1 cellular context compared by ENCODE assay signal in the genomic region with DNA sequence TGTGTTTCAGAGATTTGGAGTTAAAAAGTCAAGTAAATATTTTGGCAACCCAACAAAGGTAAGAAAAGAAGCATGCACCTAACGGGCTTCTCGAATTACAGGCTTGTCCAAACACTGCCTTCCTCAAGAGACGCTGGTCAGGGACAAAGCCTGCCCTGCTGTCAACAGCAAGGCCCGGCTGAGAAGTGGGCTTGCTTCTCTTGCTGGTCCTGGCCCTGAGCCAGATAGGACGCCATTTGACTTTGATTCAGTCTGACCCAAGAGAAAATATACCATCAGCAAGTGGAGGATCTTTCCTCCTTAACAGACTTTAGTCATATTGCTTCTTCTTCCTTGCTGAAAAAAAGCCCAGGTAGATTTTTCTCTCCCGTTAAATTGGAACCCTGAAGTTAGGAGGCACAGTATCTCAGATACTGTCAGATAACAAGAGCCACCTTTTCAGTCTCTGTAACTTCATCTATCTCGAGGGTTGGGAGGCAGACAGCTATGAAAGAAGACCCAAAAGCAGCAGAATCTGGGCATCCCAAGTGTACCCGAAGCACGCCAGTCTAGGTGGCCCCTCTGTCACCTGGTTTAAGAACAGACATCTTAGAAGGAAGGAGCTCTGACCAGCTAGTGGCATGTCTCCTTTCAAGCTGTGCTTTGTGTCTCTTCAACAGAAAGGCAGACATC.
TF ChIP-seq lines count a peak whose summit lies in the region.

No MANE protein-coding gene starts in this region.

TF ChIP-seq in GM23338, 12 proteins besides CTCF, POLR2A, EP300 and RAD21 (continued from another document):
- TF ChIP-seq, protein P1, sequence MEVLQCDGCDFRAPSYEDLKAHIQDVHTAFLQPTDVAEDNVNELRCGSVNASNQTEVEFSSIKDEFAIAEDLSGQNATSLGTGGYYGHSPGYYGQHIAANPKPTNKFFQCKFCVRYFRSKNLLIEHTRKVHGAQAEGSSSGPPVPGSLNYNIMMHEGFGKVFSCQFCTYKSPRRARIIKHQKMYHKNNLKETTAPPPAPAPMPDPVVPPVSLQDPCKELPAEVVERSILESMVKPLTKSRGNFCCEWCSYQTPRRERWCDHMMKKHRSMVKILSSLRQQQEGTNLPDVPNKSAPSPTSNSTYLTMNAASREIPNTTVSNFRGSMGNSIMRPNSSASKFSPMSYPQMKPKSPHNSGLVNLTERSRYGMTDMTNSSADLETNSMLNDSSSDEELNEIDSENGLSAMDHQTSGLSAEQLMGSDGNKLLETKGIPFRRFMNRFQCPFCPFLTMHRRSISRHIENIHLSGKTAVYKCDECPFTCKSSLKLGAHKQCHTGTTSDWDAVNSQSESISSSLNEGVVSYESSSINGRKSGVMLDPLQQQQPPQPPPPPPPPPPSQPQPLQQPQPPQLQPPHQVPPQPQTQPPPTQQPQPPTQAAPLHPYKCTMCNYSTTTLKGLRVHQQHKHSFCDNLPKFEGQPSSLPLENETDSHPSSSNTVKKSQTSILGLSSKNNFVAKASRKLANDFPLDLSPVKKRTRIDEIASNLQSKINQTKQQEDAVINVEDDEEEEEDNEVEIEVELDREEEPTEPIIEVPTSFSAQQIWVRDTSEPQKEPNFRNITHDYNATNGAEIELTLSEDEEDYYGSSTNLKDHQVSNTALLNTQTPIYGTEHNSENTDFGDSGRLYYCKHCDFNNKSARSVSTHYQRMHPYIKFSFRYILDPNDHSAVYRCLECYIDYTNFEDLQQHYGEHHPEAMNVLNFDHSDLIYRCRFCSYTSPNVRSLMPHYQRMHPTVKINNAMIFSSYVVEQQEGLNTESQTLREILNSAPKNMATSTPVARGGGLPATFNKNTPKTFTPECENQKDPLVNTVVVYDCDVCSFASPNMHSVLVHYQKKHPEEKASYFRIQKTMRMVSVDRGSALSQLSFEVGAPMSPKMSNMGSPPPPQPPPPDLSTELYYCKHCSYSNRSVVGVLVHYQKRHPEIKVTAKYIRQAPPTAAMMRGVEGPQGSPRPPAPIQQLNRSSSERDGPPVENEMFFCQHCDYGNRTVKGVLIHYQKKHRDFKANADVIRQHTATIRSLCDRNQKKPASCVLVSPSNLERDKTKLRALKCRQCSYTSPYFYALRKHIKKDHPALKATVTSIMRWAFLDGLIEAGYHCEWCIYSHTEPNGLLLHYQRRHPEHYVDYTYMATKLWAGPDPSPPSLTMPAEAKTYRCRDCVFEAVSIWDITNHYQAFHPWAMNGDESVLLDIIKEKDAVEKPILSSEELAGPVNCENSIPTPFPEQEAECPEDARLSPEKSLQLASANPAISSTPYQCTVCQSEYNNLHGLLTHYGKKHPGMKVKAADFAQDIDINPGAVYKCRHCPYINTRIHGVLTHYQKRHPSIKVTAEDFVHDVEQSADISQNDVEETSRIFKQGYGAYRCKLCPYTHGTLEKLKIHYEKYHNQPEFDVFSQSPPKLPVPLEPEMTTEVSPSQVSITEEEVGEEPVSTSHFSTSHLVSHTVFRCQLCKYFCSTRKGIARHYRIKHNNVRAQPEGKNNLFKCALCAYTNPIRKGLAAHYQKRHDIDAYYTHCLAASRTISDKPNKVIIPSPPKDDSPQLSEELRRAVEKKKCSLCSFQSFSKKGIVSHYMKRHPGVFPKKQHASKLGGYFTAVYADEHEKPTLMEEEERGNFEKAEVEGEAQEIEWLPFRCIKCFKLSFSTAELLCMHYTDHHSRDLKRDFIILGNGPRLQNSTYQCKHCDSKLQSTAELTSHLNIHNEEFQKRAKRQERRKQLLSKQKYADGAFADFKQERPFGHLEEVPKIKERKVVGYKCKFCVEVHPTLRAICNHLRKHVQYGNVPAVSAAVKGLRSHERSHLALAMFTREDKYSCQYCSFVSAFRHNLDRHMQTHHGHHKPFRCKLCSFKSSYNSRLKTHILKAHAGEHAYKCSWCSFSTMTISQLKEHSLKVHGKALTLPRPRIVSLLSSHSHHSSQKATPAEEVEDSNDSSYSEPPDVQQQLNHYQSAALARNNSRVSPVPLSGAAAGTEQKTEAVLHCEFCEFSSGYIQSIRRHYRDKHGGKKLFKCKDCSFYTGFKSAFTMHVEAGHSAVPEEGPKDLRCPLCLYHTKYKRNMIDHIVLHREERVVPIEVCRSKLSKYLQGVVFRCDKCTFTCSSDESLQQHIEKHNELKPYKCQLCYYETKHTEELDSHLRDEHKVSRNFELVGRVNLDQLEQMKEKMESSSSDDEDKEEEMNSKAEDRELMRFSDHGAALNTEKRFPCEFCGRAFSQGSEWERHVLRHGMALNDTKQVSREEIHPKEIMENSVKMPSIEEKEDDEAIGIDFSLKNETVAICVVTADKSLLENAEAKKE (CRISPR knock-in tag; IDR thresholded peaks at IDR 0.05) = no peak
- TF ChIP-seq CREB1 (CRISPR knock-in tag; IDR thresholded peaks at IDR 0.05; ENCODE audit: low read depth) (no peak), JUNB (IDR thresholded peaks at IDR 0.05; ENCODE audit: unreplicated experiment) (no peak), ZNF114 (CRISPR knock-in tag; IDR thresholded peaks at IDR 0.05) (no peak)
- TF ChIP-seq, protein P2, sequence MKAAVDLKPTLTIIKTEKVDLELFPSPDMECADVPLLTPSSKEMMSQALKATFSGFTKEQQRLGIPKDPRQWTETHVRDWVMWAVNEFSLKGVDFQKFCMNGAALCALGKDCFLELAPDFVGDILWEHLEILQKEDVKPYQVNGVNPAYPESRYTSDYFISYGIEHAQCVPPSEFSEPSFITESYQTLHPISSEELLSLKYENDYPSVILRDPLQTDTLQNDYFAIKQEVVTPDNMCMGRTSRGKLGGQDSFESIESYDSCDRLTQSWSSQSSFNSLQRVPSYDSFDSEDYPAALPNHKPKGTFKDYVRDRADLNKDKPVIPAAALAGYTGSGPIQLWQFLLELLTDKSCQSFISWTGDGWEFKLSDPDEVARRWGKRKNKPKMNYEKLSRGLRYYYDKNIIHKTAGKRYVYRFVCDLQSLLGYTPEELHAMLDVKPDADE (IDR thresholded peaks at IDR 0.05) = no peak
TF ChIP-seq in GM23338: peak in this region for 0.
